In the genomic region with DNA sequence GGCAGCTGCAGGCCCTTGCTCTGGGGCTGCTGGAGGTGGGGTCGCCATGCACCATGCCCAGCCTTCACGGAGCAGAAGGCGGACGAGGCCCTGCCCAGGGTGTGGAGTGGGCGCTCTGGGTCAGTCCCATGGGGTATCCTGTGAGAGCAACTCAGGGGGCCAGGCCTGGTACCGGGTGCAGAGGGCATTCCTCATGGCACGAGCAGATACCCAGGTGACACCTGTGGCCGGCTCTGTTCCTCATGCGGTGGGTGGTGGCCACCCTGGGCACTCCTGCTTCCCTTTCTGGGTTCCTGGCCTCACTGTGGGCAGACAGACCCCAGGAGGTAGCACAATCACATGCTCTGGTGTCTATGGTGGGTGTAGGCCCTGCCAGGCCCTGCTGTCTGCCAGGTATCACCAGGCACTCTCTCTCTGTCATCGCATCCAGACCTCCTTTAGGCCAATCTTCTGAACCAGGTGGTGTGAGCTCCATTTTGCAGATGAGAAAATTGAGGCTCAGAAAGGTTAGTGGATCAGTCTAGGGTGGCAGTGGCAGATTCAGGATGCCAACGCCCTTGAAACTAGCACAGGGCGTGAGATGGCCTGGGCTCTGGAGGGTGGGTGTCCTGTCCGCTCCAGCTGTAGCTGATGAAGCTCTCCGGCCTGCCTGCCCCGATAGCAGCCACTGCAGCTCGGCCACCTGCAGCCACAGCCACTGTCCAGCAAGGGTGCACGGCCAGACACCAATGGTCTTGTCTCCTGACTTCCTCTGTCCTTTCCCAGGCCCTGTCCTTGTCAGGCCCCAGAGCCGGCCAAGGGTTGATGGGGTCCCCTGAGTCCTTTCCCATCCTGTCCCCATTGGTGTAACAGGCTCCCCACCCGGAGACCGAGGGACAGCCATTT, we compare ENCODE assay signal across 9 cellular contexts. TPM values are rescaled to one million over a fixed set of nuclear protein-coding genes. Genes with fewer than 3 reads are reported as not detected.
DNase-seq lines count a peak whose midpoint lies in the region; ATAC-seq, FAIRE-seq and TF ChIP-seq lines count a peak whose summit lies in the region.
"Had no signal": no experiment of that assay in that cellular context is flagged by ENCODE, and none has a peak within 500 bp of the region (broad histone marks: within the 10 kb centered on the region; RNA-seq: fewer than 3 reads in every experiment).

No MANE protein-coding gene starts in this region.

- peak overlapping the region; percentile 38 for H3K4me3 Mint-ChIP-seq in activated naive CD8-positive, alpha-beta T cell

- intact Hi-C loops in kidney (cut with DNase I) = no loop called here

- H3K9ac ChIP-seq in kidney (ENCODE audit: low read length in 2 of 2) (peak overlapping the region in 1 of 2 donors; percentile 61), stomach smooth muscle (ENCODE audit: low read length in 2 of 2) (peak overlapping the region; percentile 85 to 87)

- H3K4me1 ChIP-seq in kidney (ENCODE audit: control insufficient read depth in 1 of 2, insufficient read depth in 1 of 2, low read depth in 1 of 2, low read length in 2 of 2) (peaks cover 14 to 39% of the 10 kb centered on the region in 2 donors), stomach smooth muscle (ENCODE audit: control insufficient read depth, insufficient read depth, low read length) (peaks cover 44% of the 10 kb centered on the region)

- H3K27ac Mint-ChIP-seq in activated naive CD8-positive, alpha-beta T cell = peak overlapping the region; percentile 66
- H3K27ac Mint-ChIP-seq: IgD-negative memory B cell had no signal

- no peak for FAIRE-seq in kidney (lab: Jason Lieb, UNC)

- no peaks in the 10 kb centered on the region for H3K9me3 Mint-ChIP-seq in activated naive CD8-positive, alpha-beta T cell (ENCODE audit: low read depth)
- H3K9me3 Mint-ChIP-seq: IgD-negative memory B cell had no signal

- ATAC-seq in GM18867 (IDR thresholded peaks at IDR 0.05; ENCODE audit: unreplicated experiment) = no peak

- H3K27me3 Mint-ChIP-seq in activated naive CD8-positive, alpha-beta T cell = no peaks in the 10 kb centered on the region
- H3K27me3 Mint-ChIP-seq: IgD-negative memory B cell had no signal

- DNase-seq in HL-60 (ENCODE audit: low read depth in 1 of 2, low spot score in 1 of 2) (no peak), kidney (peak; percentile 71), NCI-H446 (lab: John Stamatoyannopoulos, UW) (no peak), islet precursor cell (no peak)
- DNase-seq: foreskin keratinocyte had no signal

- no peaks in the 10 kb centered on the region for H3K36me3 Mint-ChIP-seq in activated naive CD8-positive, alpha-beta T cell
- H3K36me3 Mint-ChIP-seq: IgD-negative memory B cell had no signal

- H3K27me3 ChIP-seq in HL-60 (ENCODE audit: insufficient read depth, poor library complexity, severe bottlenecking) (no peaks in the 10 kb centered on the region), stomach smooth muscle (ENCODE audit: control insufficient read depth in 1 of 2, insufficient read depth in 2 of 2, low read length in 2 of 2) (no peaks in the 10 kb centered on the region)
- H3K27me3 ChIP-seq: foreskin keratinocyte had no signal

- peak overlapping the region; percentile 59 for H3K4me3 ChIP-seq in HL-60 (replicated peaks; ENCODE audit: insufficient read depth, low read length)
- no peak overlapping the region for H3K4me3 ChIP-seq in kidney (ENCODE audit: low read length in 2 of 2)
- peak overlapping the region; percentile 82 to 83 for H3K4me3 ChIP-seq in stomach smooth muscle (ENCODE audit: low read length in 2 of 2)

- H3K36me3 ChIP-seq in kidney (ENCODE audit: control insufficient read depth in 1 of 2, insufficient read depth in 2 of 2, low read length in 2 of 2) (no peaks in the 10 kb centered on the region), stomach smooth muscle (ENCODE audit: control insufficient read depth in 2 of 2, insufficient read depth in 2 of 2, low read length in 2 of 2) (no peaks in the 10 kb centered on the region)

- H3K9me3 ChIP-seq in kidney (ENCODE audit: control insufficient read depth in 1 of 2, low read length in 2 of 2) (no peaks in the 10 kb centered on the region), stomach smooth muscle (ENCODE audit: control insufficient read depth in 2 of 2, low read length in 2 of 2) (no peaks in the 10 kb centered on the region)

- peak overlapping the region; percentile 97 for H3K27ac ChIP-seq in HL-60 (replicated peaks)
- peak overlapping the region; percentile 67 to 74 for H3K27ac ChIP-seq in kidney (ENCODE audit: low read depth in 2 of 2, low read length in 2 of 2)
- H3K27ac ChIP-seq in stomach smooth muscle (ENCODE audit: low read length) = peak overlapping the region; percentile 94
- H3K27ac ChIP-seq: foreskin keratinocyte had no signal

- TF ChIP-seq CTCF in HL-60 (IDR thresholded peaks at IDR 0.05; ENCODE audit: insufficient read depth, low read length) (no peak), kidney (IDR thresholded peaks at IDR 0.05; ENCODE audit: borderline replicate concordance, extremely low read depth, insufficient read depth) (no peak)

- peaks cover 62% of the 10 kb centered on the region for H3K4me1 Mint-ChIP-seq in activated naive CD8-positive, alpha-beta T cell (ENCODE audit: low read depth)

RNA-seq across cellular contexts. Expression of a gene that starts 15.1 kb away (rescaled TPM):
- 50.6 TPM for total RNA-seq in kidney
- polyA plus RNA-seq in kidney (ENCODE audit: insufficient read depth, low read depth, low replicate concordance) = 48.5 TPM

RNA-seq across cellular contexts. Expression of a gene that starts 19.1 kb away (rescaled TPM):
- total RNA-seq in kidney = 38.3 TPM
- 26.3 TPM for polyA plus RNA-seq in kidney (ENCODE audit: insufficient read depth, low read depth, low replicate concordance)

RNA-seq across cellular contexts. Expression of a gene that starts 29.2 kb away (rescaled TPM):
- 0.16 TPM for total RNA-seq in kidney
- polyA plus RNA-seq in kidney (ENCODE audit: insufficient read depth, low read depth, low replicate concordance) = not detected
- total RNA-seq: foreskin keratinocyte had no signal
- polyA plus RNA-seq: foreskin keratinocyte had no signal

Comparison
In these comparisons a context has a peak if more than half of its experiments do, and no peak if none do; other contexts are left out.
1. H3K4me3 ChIP-seq: peak in HL-60 (single experiment) and stomach smooth muscle (2 of 2); none in kidney (0 of 2).
2. Peak in every context shown above with its lines, with median percentiles within 50 percentile points of each other: H3K27ac ChIP-seq.